ENCODE assay signal across 15 cellular contexts in genomic region chr9:3498691-3499090, GRCh38. TPM values are rescaled to one million over a fixed set of nuclear protein-coding genes. Genes with fewer than 3 reads are reported as not detected.
DNase-seq lines count a peak whose midpoint lies in the region; ATAC-seq and TF ChIP-seq lines count a peak whose summit lies in the region.
"Had no signal": no experiment of that assay in that cellular context is flagged by ENCODE, and none has a peak within 500 bp of the region (broad histone marks: within the 10 kb centered on the region; RNA-seq: fewer than 3 reads in every experiment).

No MANE protein-coding gene starts in this region.

- H3K4me1 ChIP-seq in parathyroid adenoma (peaks cover 2% of the 10 kb centered on the region), left lung (no peaks in the 10 kb centered on the region), aorta (ENCODE audit: control insufficient read depth in 1 of 2, insufficient read depth in 2 of 2, low read length in 2 of 2) (no peaks in the 10 kb centered on the region)
- H3K4me1 ChIP-seq: Caco-2 had no signal

- no peaks in the 10 kb centered on the region for H3K9me3 Mint-ChIP-seq in HFFc6
- H3K9me3 Mint-ChIP-seq in activated CD4-positive, alpha-beta memory T cell treated with anti-CD3 and anti-CD28 coated beads, Interleukin-2, amount 10 ng/mL, durations not matched to agents 7 days and 5 days, result peaks cover 2% of the 10 kb centered on the region

- H3K4me3 ChIP-seq in parathyroid adenoma (ENCODE audit: low read depth, low read length) (no peak overlapping the region), left lung (no peak overlapping the region), aorta (ENCODE audit: low read length in 2 of 2) (no peak overlapping the region)
- H3K4me3 ChIP-seq: gastroesophageal sphincter, right atrium auricular region, tibial artery had no signal

- H3K4me2 ChIP-seq in parathyroid adenoma (ENCODE audit: low read length), result no peak overlapping the region

- H3K27me3 ChIP-seq in parathyroid adenoma (ENCODE audit: control insufficient read depth, insufficient read depth, low read length), result no peaks in the 10 kb centered on the region
- H3K27me3 ChIP-seq in left lung, result no peaks in the 10 kb centered on the region
- no peaks in the 10 kb centered on the region for H3K27me3 ChIP-seq in aorta (ENCODE audit: control insufficient read depth in 1 of 2, insufficient read depth in 2 of 2, low read length in 1 of 2)
- H3K27me3 ChIP-seq: gastroesophageal sphincter, right atrium auricular region, tibial artery had no signal

- POLR2A ChIA-PET in activated CD4-positive, alpha-beta memory T cell treated with anti-CD3 and anti-CD28 coated beads, Interleukin-2, amount 10 ng/mL, durations not matched to agents 7 days and 5 days (lab: Charles Lee), result interaction anchor here (0.9 to 4.2 kb wide), 2 partner anchors 28 to 37 kb away, joined by 3 to 19 read pairs; partner anchors contain the start of gene RFX3

- H3K27ac ChIP-seq in parathyroid adenoma (peak overlapping the region; percentile 36), left lung (no peak overlapping the region), aorta (ENCODE audit: low read depth in 1 of 2, low read length in 2 of 2) (no peak overlapping the region)
- H3K27ac ChIP-seq: gastroesophageal sphincter, HL-60, right atrium auricular region, tibial artery had no signal

- H3K9ac ChIP-seq in parathyroid adenoma, result no peak overlapping the region

- peak overlapping the region; percentile 29 for H2AFZ ChIP-seq in parathyroid adenoma

- ATAC-seq in left lung, result no peak
- ATAC-seq in aorta (ENCODE audit: low FRiP score), result no peak
- ATAC-seq in GM18909 (IDR thresholded peaks at IDR 0.05; ENCODE audit: poor library complexity, unreplicated experiment), result no peak
- ATAC-seq: activated T-cell treated with anti-CD3 and anti-CD28 coated beads, Interleukin-2, amount 50 U/mL, for 72 hours; gastroesophageal sphincter had no signal

- H3K27ac Mint-ChIP-seq in HFFc6, result peak overlapping the region; percentile 75
- no peak overlapping the region for H3K27ac Mint-ChIP-seq in activated CD4-positive, alpha-beta memory T cell treated with anti-CD3 and anti-CD28 coated beads, Interleukin-2, amount 10 ng/mL, durations not matched to agents 7 days and 5 days
- H3K27ac Mint-ChIP-seq: activated T-cell treated with anti-CD3 and anti-CD28 coated beads, Interleukin-2, amount 50 U/mL, for 72 hours had no signal

- DNase-seq in HFFc6, result peak; percentile 62
- DNase-seq in NCI-H526 treated with DMSO at 0.1 percent for 48 hours (lab: John Stamatoyannopoulos, UW), result peak; percentile 92
- DNase-seq in fibroblast of gingiva (ENCODE audit: low read depth), result peak; percentile 12
- DNase-seq in left lung, result no peak
- no peak for DNase-seq in aorta
- no peak for DNase-seq in activated CD4-positive, alpha-beta memory T cell treated with anti-CD3 and anti-CD28 coated beads, Interleukin-2, amount 10 ng/mL, durations not matched to agents 7 days and 5 days
- DNase-seq: activated T-cell treated with anti-CD3 and anti-CD28 coated beads, Interleukin-2, amount 50 U/mL, for 72 hours; Caco-2; tibial artery had no signal

- peaks cover 3% of the 10 kb centered on the region; the same call in 1 of the 2 replicates for H3K36me3 Mint-ChIP-seq in HFFc6 (ENCODE audit: low read depth)
- H3K36me3 Mint-ChIP-seq in activated CD4-positive, alpha-beta memory T cell treated with anti-CD3 and anti-CD28 coated beads, Interleukin-2, amount 10 ng/mL, durations not matched to agents 7 days and 5 days (ENCODE audit: low read depth), result peaks cover 8% of the 10 kb centered on the region

- no peaks in the 10 kb centered on the region for H3K9me3 ChIP-seq in parathyroid adenoma (ENCODE audit: control insufficient read depth, low read length)
- no peaks in the 10 kb centered on the region for H3K9me3 ChIP-seq in left lung
- H3K9me3 ChIP-seq in aorta (ENCODE audit: control insufficient read depth, low read length), result no peaks in the 10 kb centered on the region
- H3K9me3 ChIP-seq: Caco-2, gastroesophageal sphincter, right atrium auricular region, tibial artery had no signal

- H3K36me3 ChIP-seq in parathyroid adenoma (ENCODE audit: control insufficient read depth, insufficient read depth, low read length) (no peaks in the 10 kb centered on the region), left lung (no peaks in the 10 kb centered on the region), aorta (ENCODE audit: control insufficient read depth in 1 of 2, insufficient read depth in 2 of 2, low read length in 1 of 2) (no peaks in the 10 kb centered on the region)
- H3K36me3 ChIP-seq: gastroesophageal sphincter, right atrium auricular region, tibial artery had no signal

- peaks cover 2% of the 10 kb centered on the region for H3K79me2 ChIP-seq in parathyroid adenoma

- no peaks in the 10 kb centered on the region; the same call in 1 of the 2 replicates for H3K27me3 Mint-ChIP-seq in HFFc6 (ENCODE audit: insufficient read depth)
- no peaks in the 10 kb centered on the region for H3K27me3 Mint-ChIP-seq in activated CD4-positive, alpha-beta memory T cell treated with anti-CD3 and anti-CD28 coated beads, Interleukin-2, amount 10 ng/mL, durations not matched to agents 7 days and 5 days
- H3K27me3 Mint-ChIP-seq: central memory CD8-positive, alpha-beta T cell had no signal

- 54 to 72% methylated on average over 3 of the region's 3 CpGs for WGBS in aorta, 2 donors

- intact Hi-C loops in left lung (cut with DNase I) (no loop called here), aorta (cut with DNase I) (no loop called here)

- TF ChIP-seq CTCF in HFFc6 (IDR thresholded peaks at IDR 0.05) (no peak), parathyroid adenoma (IDR thresholded peaks at IDR 0.05) (no peak), left lung (IDR thresholded peaks at IDR 0.05) (no peak)

- H3K4me3 Mint-ChIP-seq in HFFc6, result no peak overlapping the region
- no peak overlapping the region for H3K4me3 Mint-ChIP-seq in activated CD4-positive, alpha-beta memory T cell treated with anti-CD3 and anti-CD28 coated beads, Interleukin-2, amount 10 ng/mL, durations not matched to agents 7 days and 5 days
- H3K4me3 Mint-ChIP-seq: activated T-cell treated with anti-CD3 and anti-CD28 coated beads, Interleukin-2, amount 50 U/mL, for 72 hours; central memory CD8-positive, alpha-beta T cell had no signal

- CTCF ChIA-PET in activated CD4-positive, alpha-beta memory T cell treated with anti-CD3 and anti-CD28 coated beads, Interleukin-2, amount 10 ng/mL, durations not matched to agents 7 days and 5 days (lab: Charles Lee), result no interaction called here

- peaks cover 54% of the 10 kb centered on the region for H3K4me1 Mint-ChIP-seq in HFFc6 (ENCODE audit: low read depth)
- peaks cover 4% of the 10 kb centered on the region for H3K4me1 Mint-ChIP-seq in activated CD4-positive, alpha-beta memory T cell treated with anti-CD3 and anti-CD28 coated beads, Interleukin-2, amount 10 ng/mL, durations not matched to agents 7 days and 5 days

RNA-seq across cellular contexts. Expression of gene RFX3, which starts 27.1 kb away (rescaled TPM):
- 1 to 10 TPM; 2.8 to 4.2 (median 3.5) TPM for total RNA-seq in HFFc6 (2021; fragmentation: NEBNext Ultra II Directional; extraction: Animal tissue kit (Norgen Biotek cat#: 25700))
- total RNA-seq in left lung (10 to 100 TPM; 10.5 to 14.8 TPM), aorta (10 to 100 TPM; 10.5 to 22.4 TPM)
- 1 to 10 TPM in 1 of 2 donors, under 1 TPM in 1; 0.38 to 1.3 TPM for polyA plus RNA-seq in aorta
- total RNA-seq in activated CD4-positive, alpha-beta memory T cell treated with anti-CD3 and anti-CD28 coated beads, Interleukin-2, amount 10 ng/mL, durations not matched to agents 7 days and 5 days, result 10 to 100 TPM; 13.3 to 13.8 TPM

Comparison
In these comparisons a context has a peak if more than half of its experiments do, and no peak if none do; other contexts are left out.
1. DNase-seq: peak in HFFc6 (single experiment), NCI-H526 treated with DMSO at 0.1 percent for 48 hours (single experiment) and fibroblast of gingiva (single experiment); none in left lung (0 of 2), aorta (0 of 2) and activated CD4-positive, alpha-beta memory T cell treated with anti-CD3 and anti-CD28 coated beads, Interleukin-2, amount 10 ng/mL, durations not matched to agents 7 days and 5 days (single experiment).